24 cellular contexts compared by ENCODE assay signal in the genomic region with DNA sequence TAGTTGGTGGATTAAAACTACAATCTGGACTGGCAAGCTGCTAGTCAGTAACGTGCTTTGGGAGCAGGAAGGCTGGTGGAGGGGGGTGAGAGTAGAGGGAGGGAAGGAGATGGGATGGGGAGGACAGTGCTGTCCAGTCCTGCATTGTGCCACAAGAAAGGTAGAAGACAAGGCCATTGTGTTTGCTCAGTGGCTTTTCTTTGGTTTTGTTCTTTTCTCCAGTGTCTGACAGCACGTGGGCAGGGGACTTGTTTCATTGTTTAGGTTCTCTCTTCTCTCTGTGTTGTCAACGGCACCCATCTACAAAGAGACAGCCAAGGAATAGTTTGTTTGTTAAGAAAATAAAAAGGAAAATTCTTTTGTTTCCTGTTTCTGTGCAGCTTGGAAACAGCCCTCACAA.
DNase-seq lines count a peak whose midpoint lies in the region; ATAC-seq and TF ChIP-seq lines count a peak whose summit lies in the region.
"Had no signal": no experiment of that assay in that cellular context is flagged by ENCODE, and none has a peak within 500 bp of the region (broad histone marks: within the 10 kb centered on the region; RNA-seq: fewer than 3 reads in every experiment).

No MANE protein-coding gene starts in this region.

- no peaks in the 10 kb centered on the region for H3K79me2 ChIP-seq in neural progenitor cell (ENCODE audit: low read depth)

- CTCF ChIA-PET in activated CD8-positive, alpha-beta T cell treated with anti-CD3 and anti-CD28 coated beads, Interleukin-2, amount 10 ng/mL, durations not matched to agents 7 days and 5 days (lab: Charles Lee), result no interaction called here

- H3K27ac ChIP-seq in VCaP (peak overlapping the region; percentile 59), WERI-Rb-1 (no peak overlapping the region), neural progenitor cell (no peak overlapping the region)
- H3K27ac ChIP-seq: BLaER1 had no signal

- TF ChIP-seq CTCF in VCaP (conservative IDR thresholded peaks at IDR 0.05), result no peak
- no peak for TF ChIP-seq CTCF in WERI-Rb-1 (IDR thresholded peaks at IDR 0.05; ENCODE audit: low read depth, low read length)
- TF ChIP-seq CTCF in neural progenitor cell (IDR thresholded peaks at IDR 0.05), result no peak

- H3K36me3 ChIP-seq in WERI-Rb-1 (no peaks in the 10 kb centered on the region), neural progenitor cell (no peaks in the 10 kb centered on the region)
- H3K36me3 ChIP-seq: BE2C, BLaER1 had no signal

- no peak overlapping the region for H3K4me2 ChIP-seq in neural progenitor cell
- H3K4me2 ChIP-seq: BLaER1 had no signal

- H3K4me1 ChIP-seq in neural progenitor cell, result peaks cover 12% of the 10 kb centered on the region

- H2AFZ ChIP-seq in neural progenitor cell (replicated peaks), result no peak overlapping the region

- H3K27me3 Mint-ChIP-seq in neural progenitor cell (ENCODE audit: insufficient read depth, low read depth), result peaks cover 8% of the 10 kb centered on the region
- H3K27me3 Mint-ChIP-seq in activated CD8-positive, alpha-beta T cell treated with anti-CD3 and anti-CD28 coated beads, Interleukin-2, amount 10 ng/mL, durations not matched to agents 7 days and 5 days (ENCODE audit: low read depth), result no peaks in the 10 kb centered on the region
- H3K27me3 Mint-ChIP-seq: CD4-positive, CD25-positive, alpha-beta regulatory T cell had no signal

- ATAC-seq in HG02884 (IDR thresholded peaks at IDR 0.05; ENCODE audit: unreplicated experiment), result no peak
- no peak for ATAC-seq in HG02970 (IDR thresholded peaks at IDR 0.05; ENCODE audit: low FRiP score, unreplicated experiment)
- ATAC-seq in activated CD8-positive, alpha-beta T cell treated with anti-CD3 and anti-CD28 coated beads, Interleukin-2, amount 10 ng/mL, durations not matched to agents 7 days and 5 days, result no peak
- ATAC-seq: GM12878 had no signal

- peak; percentile 15 for DNase-seq in WERI-Rb-1
- peak; percentile 57 for DNase-seq in neural progenitor cell (ENCODE audit: low spot score)
- no peak for DNase-seq in activated CD8-positive, alpha-beta T cell treated with anti-CD3 and anti-CD28 coated beads, Interleukin-2, amount 10 ng/mL, durations not matched to agents 7 days and 5 days
- DNase-seq: 8988T; ACHN; BE2C; C1 segment of cervical spinal cord; CD4-positive, alpha-beta memory T cell; CD4-positive, CD25-positive, alpha-beta regulatory T cell; CD8-positive, alpha-beta memory T cell; COR-L47; DMS 273 treated with DMSO at 0.1 percent for 48 hours; DMS153; DMS53; DMS79; DND-41; EL; GDM1 had no signal

- H3K4me1 Mint-ChIP-seq in neural progenitor cell, result peaks cover 32% of the 10 kb centered on the region
- H3K4me1 Mint-ChIP-seq in activated CD8-positive, alpha-beta T cell treated with anti-CD3 and anti-CD28 coated beads, Interleukin-2, amount 10 ng/mL, durations not matched to agents 7 days and 5 days (ENCODE audit: low read depth), result no peaks in the 10 kb centered on the region
- H3K4me1 Mint-ChIP-seq: CD4-positive, alpha-beta memory T cell; CD8-positive, alpha-beta memory T cell had no signal

- H3K4me3 Mint-ChIP-seq in neural progenitor cell, result no peak overlapping the region
- no peak overlapping the region for H3K4me3 Mint-ChIP-seq in activated CD8-positive, alpha-beta T cell treated with anti-CD3 and anti-CD28 coated beads, Interleukin-2, amount 10 ng/mL, durations not matched to agents 7 days and 5 days
- H3K4me3 Mint-ChIP-seq: CD14-positive monocyte; CD4-positive, alpha-beta memory T cell; CD4-positive, CD25-positive, alpha-beta regulatory T cell; CD8-positive, alpha-beta memory T cell had no signal

- no peaks in the 10 kb centered on the region for H3F3A ChIP-seq in neural progenitor cell (ENCODE audit: low read depth)

- H3K9me3 Mint-ChIP-seq in neural progenitor cell, result no peaks in the 10 kb centered on the region
- H3K9me3 Mint-ChIP-seq in activated CD8-positive, alpha-beta T cell treated with anti-CD3 and anti-CD28 coated beads, Interleukin-2, amount 10 ng/mL, durations not matched to agents 7 days and 5 days (ENCODE audit: insufficient read depth), result no peaks in the 10 kb centered on the region
- H3K9me3 Mint-ChIP-seq: CD14-positive monocyte; CD4-positive, alpha-beta memory T cell; CD4-positive, CD25-positive, alpha-beta regulatory T cell; CD8-positive, alpha-beta memory T cell had no signal

- peak overlapping the region; percentile 39 for H3K27ac Mint-ChIP-seq in neural progenitor cell
- H3K27ac Mint-ChIP-seq in activated CD8-positive, alpha-beta T cell treated with anti-CD3 and anti-CD28 coated beads, Interleukin-2, amount 10 ng/mL, durations not matched to agents 7 days and 5 days, result no peak overlapping the region
- H3K27ac Mint-ChIP-seq: CD14-positive monocyte; CD4-positive, alpha-beta memory T cell; CD4-positive, CD25-positive, alpha-beta regulatory T cell; CD8-positive, alpha-beta memory T cell had no signal

- POLR2A ChIA-PET in activated CD8-positive, alpha-beta T cell treated with anti-CD3 and anti-CD28 coated beads, Interleukin-2, amount 10 ng/mL, durations not matched to agents 7 days and 5 days (lab: Charles Lee), result no interaction called here

- H3K4me3 ChIP-seq in WERI-Rb-1 (ENCODE audit: low read depth, low read length), result no peak overlapping the region
- no peak overlapping the region for H3K4me3 ChIP-seq in neural progenitor cell
- H3K4me3 ChIP-seq: BLaER1, GM12878 had no signal

- H3K36me3 Mint-ChIP-seq in neural progenitor cell, result no peaks in the 10 kb centered on the region
- no peaks in the 10 kb centered on the region for H3K36me3 Mint-ChIP-seq in activated CD8-positive, alpha-beta T cell treated with anti-CD3 and anti-CD28 coated beads, Interleukin-2, amount 10 ng/mL, durations not matched to agents 7 days and 5 days (ENCODE audit: low read depth)
- H3K36me3 Mint-ChIP-seq: CD14-positive monocyte; CD4-positive, alpha-beta memory T cell; CD4-positive, CD25-positive, alpha-beta regulatory T cell; CD8-positive, alpha-beta memory T cell had no signal

- H3K27me3 ChIP-seq in WERI-Rb-1 (ENCODE audit: insufficient read depth, low read depth, severe bottlenecking), result no peaks in the 10 kb centered on the region
- H3K27me3 ChIP-seq in neural progenitor cell, result no peaks in the 10 kb centered on the region
- H3K27me3 ChIP-seq: BE2C, BLaER1 had no signal

- no peak overlapping the region for H3K9ac ChIP-seq in neural progenitor cell
- H3K9ac ChIP-seq: BLaER1 had no signal

- no peaks in the 10 kb centered on the region for H4K20me1 ChIP-seq in neural progenitor cell (ENCODE audit: low read depth)
- H4K20me1 ChIP-seq: BLaER1 had no signal

- H3K9me3 ChIP-seq in WERI-Rb-1 (ENCODE audit: severe bottlenecking), result no peaks in the 10 kb centered on the region
- H3K9me3 ChIP-seq in neural progenitor cell (ENCODE audit: low read depth), result no peaks in the 10 kb centered on the region
- H3K9me3 ChIP-seq: BE2C, BLaER1 had no signal
